8 cellular contexts compared by ENCODE assay signal in the genomic region with DNA sequence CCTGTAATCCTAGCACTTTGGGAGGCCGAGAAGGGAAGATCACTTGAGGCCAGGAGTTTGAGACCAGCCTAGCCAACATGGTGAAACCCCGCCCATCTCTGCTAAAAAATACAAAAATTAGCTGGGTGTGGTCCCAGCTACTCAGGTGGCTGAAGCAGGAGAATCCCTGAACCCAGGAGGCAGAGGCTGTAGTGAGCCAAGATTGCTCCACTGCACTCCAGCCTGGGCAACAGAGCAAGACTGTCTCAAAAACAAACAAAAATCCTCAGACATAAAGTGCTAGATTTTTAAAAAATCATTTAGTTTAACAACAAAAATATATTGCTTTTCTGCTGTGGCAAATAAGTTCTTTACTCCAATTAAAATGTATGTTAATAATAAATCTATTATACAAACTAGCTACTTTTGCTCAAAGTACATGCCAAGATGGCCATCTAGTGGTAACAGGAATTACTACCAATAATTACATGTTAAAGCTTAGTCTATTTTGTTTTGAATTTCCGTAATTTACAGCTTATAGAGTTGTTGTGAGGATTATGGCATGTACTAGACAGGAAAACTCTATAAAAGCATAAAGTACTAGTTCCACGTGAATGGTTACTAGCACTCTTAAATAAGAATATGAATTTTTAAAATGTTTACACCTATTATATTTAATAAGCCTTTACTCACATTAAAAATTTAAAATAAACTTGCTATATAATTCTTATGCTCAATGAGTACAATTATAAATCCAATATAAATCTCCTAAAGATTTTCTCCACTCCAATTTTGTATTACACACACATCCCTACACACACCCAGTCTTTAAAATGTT. TPM values are rescaled to one million over a fixed set of nuclear protein-coding genes. Genes with fewer than 3 reads are reported as not detected.
DNase-seq lines count a peak whose midpoint lies in the region; ATAC-seq and TF ChIP-seq lines count a peak whose summit lies in the region.

No MANE protein-coding gene starts in this region.

- H3K9me3 ChIP-seq in lower lobe of right lung, result no peaks in the 10 kb centered on the region

- ATAC-seq in lower lobe of right lung (no peak), GM18502 (IDR thresholded peaks at IDR 0.05; ENCODE audit: poor library complexity, unreplicated experiment) (no peak)

- H3K4me1 ChIP-seq in lower lobe of right lung, result peaks cover 9% of the 10 kb centered on the region

- H3K27ac ChIP-seq in C4-2B (no peak overlapping the region), lower lobe of right lung (no peak overlapping the region)

- DNase-seq in GM20000 (ENCODE audit: low spot score) (peak; percentile 32), NCI-H526 (lab: John Stamatoyannopoulos, UW) (peak; percentile 19 to 67), MCF 10A (ENCODE audit: unreplicated experiment) (peak; percentile 58), lower lobe of right lung (no peak), hypothalamus (lab: John Stamatoyannopoulos, UW) (no peak)
- no peak for DNase-seq in stimulated activated CD4-positive, alpha-beta T cell treated with anti-CD3 and anti-CD28 coated beads, Interleukin-15, amount 100 ng/mL, for 24 hours

- no peaks in the 10 kb centered on the region for H3K27me3 Mint-ChIP-seq in MCF 10A (ENCODE audit: insufficient read depth, unreplicated experiment)

- H3K27me3 ChIP-seq in lower lobe of right lung (ENCODE audit: low read depth), result no peaks in the 10 kb centered on the region

- no peaks in the 10 kb centered on the region for H3K4me1 Mint-ChIP-seq in MCF 10A (ENCODE audit: insufficient read depth, unreplicated experiment)

- no TSS peak for BruUV-seq in MCF 10A (replicated peaks; lab: Mats Ljungman, UMichigan)

- no peak overlapping the region for H3K4me3 Mint-ChIP-seq in MCF 10A (ENCODE audit: unreplicated experiment)

- no peak overlapping the region for H3K4me3 ChIP-seq in lower lobe of right lung

- intact Hi-C loops in MCF 10A (cut with micrococcal nuclease) (loop anchor here (1.0 to 10.0 kb wide), 3 partner anchors 131 to 891 kb away; a partner anchor contains a TSS), lower lobe of right lung (cut with DNase I) (no loop called here)

- H3K9me3 Mint-ChIP-seq in MCF 10A (ENCODE audit: unreplicated experiment), result no peaks in the 10 kb centered on the region

- no peaks in the 10 kb centered on the region for H3K36me3 ChIP-seq in lower lobe of right lung

- TF ChIP-seq CTCF in C4-2B (conservative IDR thresholded peaks at IDR 0.05) (peak; percentile 84), GM20000 (IDR thresholded peaks at IDR 0.05; ENCODE audit: extremely low read depth, missing control alignments) (peak; percentile 33), MCF 10A (IDR thresholded peaks at IDR 0.05; ENCODE audit: unreplicated experiment) (peak; percentile 59), lower lobe of right lung (IDR thresholded peaks at IDR 0.05) (peak; percentile 70)

- CTCF ChIA-PET in MCF 10A (lab: Yijun Ruan, JAX), result interaction anchor here (0.6 to 9.8 kb wide), 27 partner anchors 10 to 1403 kb away, joined by 3 to 136 read pairs (median 5); a partner anchor contains a TSS

- H3K27ac Mint-ChIP-seq in MCF 10A (ENCODE audit: low read depth, unreplicated experiment), result no peak overlapping the region

- no peaks in the 10 kb centered on the region for H3K36me3 Mint-ChIP-seq in MCF 10A (ENCODE audit: insufficient read depth, unreplicated experiment)

- POLR2A ChIA-PET in MCF 10A (lab: Yijun Ruan, JAX), result interaction anchor here (1.1 to 2.3 kb wide), 5 partner anchors 38 to 593 kb away, joined by 4 to 14 read pairs (median 4); a partner anchor contains a TSS

RNA-seq across cellular contexts. Expression of a gene that starts 39.0 kb away (rescaled TPM):
- 33.4 and 38.5 TPM in 2 replicates for total RNA-seq in MCF 10A (2022)
- 17.8 TPM for total RNA-seq in lower lobe of right lung

RNA-seq across cellular contexts. Expression of a gene that starts 50.5 kb away (rescaled TPM):
- total RNA-seq in MCF 10A (2022) (not detected in 2 replicates), lower lobe of right lung (4.8 TPM)

Comparison
In these comparisons a context has a peak if more than half of its experiments do, and no peak if none do; other contexts are left out.
1. CTCF ChIP-seq: peak in every context shown above with its lines; median percentile 84 in C4-2B; 70 in lower lobe of right lung; 59 in MCF 10A; 33 in GM20000.
2. DNase-seq: peak in GM20000 (single experiment), NCI-H526 (2 of 2) and MCF 10A (single experiment); none in lower lobe of right lung (single experiment), hypothalamus (0 of 51) and stimulated activated CD4-positive, alpha-beta T cell treated with anti-CD3 and anti-CD28 coated beads, Interleukin-15, amount 100 ng/mL, for 24 hours (single experiment).